Comparison of ENCODE assay signal across 1 cellular context in the genomic region with DNA sequence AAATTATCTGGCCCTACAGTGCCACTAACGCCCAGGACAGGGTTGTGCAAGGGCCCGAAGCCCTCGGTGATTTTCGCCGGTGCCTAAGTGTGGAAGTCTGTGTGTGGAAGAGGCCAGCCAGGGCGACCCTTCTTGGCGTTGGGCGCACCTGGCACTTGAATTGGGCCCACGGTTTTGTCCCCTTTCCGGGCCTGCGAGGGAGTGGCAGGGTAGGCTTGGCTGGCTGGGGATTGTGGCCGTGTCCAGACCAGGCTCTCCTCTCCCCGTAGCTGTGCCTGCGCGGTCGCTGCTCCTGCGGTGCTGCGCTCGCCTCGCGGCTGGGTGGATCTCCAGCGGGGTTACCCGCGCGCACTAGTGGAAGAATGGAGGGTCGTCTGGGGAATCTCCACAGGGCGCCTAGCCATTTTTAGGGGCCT.
TF ChIP-seq lines count a peak whose summit lies in the region.

No MANE protein-coding gene starts in this region.

TF ChIP-seq in IMR-90, 13 proteins besides CTCF, POLR2A, EP300 and RAD21:
- TF ChIP-seq FOS (IDR thresholded peaks at IDR 0.05; ENCODE audit: low read depth, low read length) (no peak), MXI1 (IDR thresholded peaks at IDR 0.05; ENCODE audit: borderline replicate concordance, low read depth, low read length) (no peak), MAZ (IDR thresholded peaks at IDR 0.05; ENCODE audit: borderline replicate concordance, low read depth, low read length) (no peak), SMC3 (IDR thresholded peaks at IDR 0.05; ENCODE audit: low read depth, low read length) (no peak), CHD1 (IDR thresholded peaks at IDR 0.05; ENCODE audit: low read depth, low read length) (no peak), CEBPB (IDR thresholded peaks at IDR 0.05; ENCODE audit: low read depth, low read length) (no peak), ELK1 (IDR thresholded peaks at IDR 0.05; ENCODE audit: borderline replicate concordance, low read depth, low read length) (no peak), USF2 (IDR thresholded peaks at IDR 0.05; ENCODE audit: low read depth, low read length) (no peak), RCOR1 (IDR thresholded peaks at IDR 0.05; ENCODE audit: insufficient replicate concordance, low read length) (no peak), BHLHE40 (IDR thresholded peaks at IDR 0.05; ENCODE audit: low read depth, low read length) (no peak), NFE2L2 (IDR thresholded peaks at IDR 0.05; ENCODE audit: low read depth, low read length) (no peak), RFX5 (IDR thresholded peaks at IDR 0.05; ENCODE audit: low read depth, low read length) (no peak), MAFK (IDR thresholded peaks at IDR 0.05; ENCODE audit: low read depth, low read length) (no peak)
